9 cellular contexts compared by ENCODE assay signal in the genomic region with DNA sequence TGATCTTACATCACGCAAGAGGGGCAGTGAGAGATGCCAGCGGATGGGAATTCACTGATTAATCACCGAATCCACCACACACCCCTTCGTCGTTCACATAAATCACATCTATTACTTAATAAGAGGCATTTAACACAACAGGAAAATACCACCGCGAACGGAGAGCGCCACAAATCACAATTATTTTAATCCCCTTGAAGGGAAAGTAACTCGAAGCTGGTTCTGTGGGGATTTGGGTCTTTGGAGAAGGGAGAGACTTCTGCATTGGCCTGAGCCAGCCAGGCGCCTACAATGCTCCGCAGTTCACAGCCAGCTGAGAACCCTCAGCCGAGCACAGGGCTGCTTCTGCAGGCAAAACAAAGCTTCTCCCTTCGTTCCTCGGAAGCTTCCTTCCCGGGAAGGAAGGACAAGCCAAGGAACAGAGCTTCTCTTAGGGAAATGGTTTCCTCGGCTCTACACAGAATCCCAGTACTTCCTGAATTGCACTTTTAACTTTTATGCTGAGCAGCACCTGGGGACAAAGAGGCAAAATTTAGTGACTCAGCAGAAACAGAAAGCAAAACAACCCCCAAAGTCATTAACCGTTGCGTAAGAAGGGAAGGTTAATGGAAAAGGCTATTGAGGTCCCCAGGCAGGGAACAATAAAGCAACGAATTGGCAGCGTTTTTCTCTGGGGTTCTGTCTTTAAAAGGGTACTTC. TPM values are rescaled to one million over a fixed set of nuclear protein-coding genes. Genes with fewer than 3 reads are reported as not detected.
DNase-seq lines count a peak whose midpoint lies in the region; ATAC-seq, FAIRE-seq and TF ChIP-seq lines count a peak whose summit lies in the region.
"Had no signal": no experiment of that assay in that cellular context is flagged by ENCODE, and none has a peak within 500 bp of the region (broad histone marks: within the 10 kb centered on the region; RNA-seq: fewer than 3 reads in every experiment).

A gene (minus strand): TSS at position 1 of the 699 bp plus-strand sequence. CDS start 287 bp downstream, outside the sequence.

- H3K9ac ChIP-seq in kidney (ENCODE audit: low read length in 2 of 2): peak within 1 kb of the TSS; percentile 49 to 71

- H3K4me1 ChIP-seq in kidney (ENCODE audit: control insufficient read depth in 1 of 2, insufficient read depth in 1 of 2, low read depth in 1 of 2, low read length in 2 of 2) (peaks cover 0 to 6% of the 10 kb centered on the region in 2 donors), stomach (peaks cover 4 to 26% (median 21%) of the 10 kb centered on the region in 4 donors)

- intact Hi-C loops in kidney (cut with DNase I): no loop called here
- intact Hi-C loops in stomach (cut with DNase I; ENCODE audit: low total_unique reads): no loop called here

- TF ChIP-seq CTCF in NB4 (IDR thresholded peaks at IDR 0.05; ENCODE audit: low read depth, low read length) (no peak), cardiac fibroblast (IDR thresholded peaks at IDR 0.05; ENCODE audit: low read depth, low read length) (no peak), kidney (IDR thresholded peaks at IDR 0.05; ENCODE audit: borderline replicate concordance, extremely low read depth, insufficient read depth) (no peak), stomach (IDR thresholded peaks at IDR 0.05) (no peak)

- DNase-seq in Caki2 (ENCODE audit: low read depth) (peak; percentile 58), NB4 (ENCODE audit: low read depth) (peak; percentile 36), cardiac fibroblast (ENCODE audit: low read depth in 2 of 2) (peak; percentile 29 to 51), kidney (no peak), stomach (no peak), middle frontal gyrus (ENCODE audit: extremely low spot score, low spot score) (no peak)
- DNase-seq in stimulated activated CD4-positive, alpha-beta T cell treated with anti-CD3 and anti-CD28 coated beads, Interleukin-4, amount 100 ng/mL, for 1 hour: no peak

- TF ChIP-seq POLR2A in NB4 (IDR thresholded peaks at IDR 0.05; ENCODE audit: extremely low read depth, insufficient read length): no peak
- TF ChIP-seq POLR2A in stomach (IDR thresholded peaks at IDR 0.05): no peak

- H3K27ac ChIP-seq in kidney (ENCODE audit: low read depth in 2 of 2, low read length in 2 of 2) (peak within 1 kb of the TSS; percentile 24 to 44), stomach (peak within 1 kb of the TSS in 4 of 5 donors; percentile 6 to 74 (median 46))

- FAIRE-seq in kidney (lab: Jason Lieb, UNC): no peak

- ATAC-seq in GM19463 (IDR thresholded peaks at IDR 0.05; ENCODE audit: unreplicated experiment): peak; percentile 63

- in situ Hi-C loops in Caki2 (cut with HindIII; ENCODE audit: low pct_unique_long_range_greater_than_20kb, low sequenced_read_pairs): no loop called here

- H3K36me3 ChIP-seq in kidney (ENCODE audit: control insufficient read depth in 1 of 2, insufficient read depth in 2 of 2, low read length in 2 of 2): no peaks in the 10 kb centered on the region
- no peaks in the 10 kb centered on the region for H3K36me3 ChIP-seq in stomach

- 1 to 2% (median 1%) methylated on average over 20 to 21 of the region's 21 CpGs for WGBS in stomach, 5 donors

- H3K9me3 ChIP-seq in kidney (ENCODE audit: control insufficient read depth in 1 of 2, low read length in 2 of 2) (no peaks in the 10 kb centered on the region), stomach (no peaks in the 10 kb centered on the region)

- TF ChIP-seq EP300 in stomach (IDR thresholded peaks at IDR 0.05): no peak

- peaks cover 0 to 23% (median 16%) of the 10 kb centered on the region in 3 donors for H3K27me3 ChIP-seq in stomach

- peak within 1 kb of the TSS; percentile 57 for H3K4me3 ChIP-seq in NB4 (ENCODE audit: low read depth, low read length)
- H3K4me3 ChIP-seq in cardiac fibroblast (replicated peaks in 1 of 2; ENCODE audit: low read depth in 2 of 2, low read length in 2 of 2): peak within 1 kb of the TSS; percentile 49 to 50
- H3K4me3 ChIP-seq in kidney (ENCODE audit: low read length in 2 of 2): peak within 1 kb of the TSS; percentile 65 to 71
- peak within 1 kb of the TSS; percentile 52 to 66 (median 58) for H3K4me3 ChIP-seq in stomach

RNA-seq across cellular contexts. Expression of the gene that starts here (rescaled TPM):
- total RNA-seq in Caki2 (2014; rRNA removed; shearing (Covaris generic); ENCODE audit: low replicate concordance): 0.14 TPM in 1 of 2 replicates, not detected in the other
- 1.2 TPM for total RNA-seq in kidney
- 0.69 TPM for polyA plus RNA-seq in kidney (ENCODE audit: insufficient read depth, low read depth, low replicate concordance)
- total RNA-seq in stomach: 1 to 10 TPM in 2 of 5 donors, under 1 TPM in 3; under 0.01 to 9.0 (median 0.87) TPM
- under 1 TPM; 0.10 to 0.31 (median 0.12) TPM for polyA plus RNA-seq in stomach
- total RNA-seq: T-helper 2 cell treated with Interferon-gamma antibody and Interleukin-4, amounts not matched to agents 100 ng/mL and 5 ng/mL, for 36 hours had no signal

Comparison
In these comparisons a context has a peak if more than half of its experiments do, and no peak if none do; other contexts are left out.
1. Peak in DNase-seq in Caki2; RNA of the gene not detected or under 1 TPM.
2. DNase-seq: peak in NB4 (single experiment) and cardiac fibroblast (2 of 2); none in kidney (single experiment), stomach (single experiment), middle frontal gyrus (single experiment) and stimulated activated CD4-positive, alpha-beta T cell treated with anti-CD3 and anti-CD28 coated beads, Interleukin-4, amount 100 ng/mL, for 1 hour (single experiment).
3. Peak in every context shown above with its lines, with median percentiles within 50 percentile points of each other: H3K4me3 ChIP-seq.